Comparison of ENCODE assay signal across 16 cellular contexts in genomic region chr16:55834044-55834443, GRCh38. TPM values are rescaled to one million over a fixed set of nuclear protein-coding genes. Genes with fewer than 3 reads are reported as not detected.
DNase-seq lines count a peak whose midpoint lies in the region; ATAC-seq and TF ChIP-seq lines count a peak whose summit lies in the region.
"Had no signal": no experiment of that assay in that cellular context is flagged by ENCODE, and none has a peak within 500 bp of the region (broad histone marks: within the 10 kb centered on the region; RNA-seq: fewer than 3 reads in every experiment).

No MANE protein-coding gene starts in this region.

- WGBS in prostate gland = 63% methylated on average over 7 of the region's 7 CpGs

- H3K9me3 ChIP-seq in prostate gland = no peaks in the 10 kb centered on the region
- H3K9me3 ChIP-seq: suprapubic skin had no signal

- H3K4me1 ChIP-seq in prostate gland (replicated peaks) = no peaks in the 10 kb centered on the region

- H3K4me3 ChIP-seq in H7 (ENCODE audit: insufficient read depth, low read depth, low read length) (no peak overlapping the region), prostate gland (no peak overlapping the region)
- H3K4me3 ChIP-seq: suprapubic skin had no signal

- peak; percentile 63 for ATAC-seq in GM19395 (IDR thresholded peaks at IDR 0.05; ENCODE audit: unreplicated experiment)
- peak; percentile 93 for ATAC-seq in HG02852 (IDR thresholded peaks at IDR 0.05; ENCODE audit: unreplicated experiment)
- ATAC-seq in HG03575 (IDR thresholded peaks at IDR 0.05; ENCODE audit: extremely low read depth, insufficient number of reproducible peaks, low FRiP score, unreplicated experiment) = peak; percentile 61

- TF ChIP-seq CTCF in prostate gland (IDR thresholded peaks at IDR 0.05) = no peak

- TF ChIP-seq POLR2A in prostate gland (IDR thresholded peaks at IDR 0.05) = no peak

- DNase-seq in superior temporal gyrus (ENCODE audit: extremely low spot score) (peak; percentile 16), H7 (no peak), prostate gland (ENCODE audit: low spot score) (no peak), AG20443 (ENCODE audit: low spot score) (no peak)
- DNase-seq: activated CD4-positive, alpha-beta T cell treated with anti-CD3 and anti-CD28 coated beads, Interleukin-2, amount 50 U/mL, for 1 hour; caudate nucleus; NCI-H187; SW 1271 had no signal

- H3K27me3 ChIP-seq in H7 (ENCODE audit: control insufficient read depth, insufficient read depth, low read length) (no peaks in the 10 kb centered on the region), prostate gland (replicated peaks; ENCODE audit: insufficient read depth) (no peaks in the 10 kb centered on the region)
- H3K27me3 ChIP-seq: suprapubic skin had no signal

- H3K27ac ChIP-seq in prostate gland = no peak overlapping the region
- H3K27ac ChIP-seq: suprapubic skin had no signal

- no peaks in the 10 kb centered on the region for H3K36me3 ChIP-seq in H7 (replicated peaks; ENCODE audit: control insufficient read depth, insufficient read depth, low read length)
- no peaks in the 10 kb centered on the region for H3K36me3 ChIP-seq in prostate gland
- H3K36me3 ChIP-seq: suprapubic skin had no signal

- intact Hi-C loops in prostate gland (cut with DNase I) = loop anchor here (10.0 kb wide), 1 partner anchor 69 kb away; no protein-coding TSS in a partner anchor

RNA-seq across cellular contexts. Expression of gene CES1, which starts 1.1 kb away (rescaled TPM):
- total RNA-seq in H7 (2014; rRNA removed; shearing (Covaris generic)) = 0.44 TPM in 1 of 2 replicates, not detected in the other
- 10 to 100 TPM; 16.0 to 18.7 TPM for total RNA-seq in prostate gland
- total RNA-seq: epithelial cell of proximal tubule had no signal

RNA-seq across cellular contexts. Expression of gene CES5A, which starts 41.1 kb away (rescaled TPM):
- total RNA-seq in H7 (2014; rRNA removed; shearing (Covaris generic)) = 0.18 TPM in 1 of 2 replicates, not detected in the other
- total RNA-seq in prostate gland = not detected
- total RNA-seq: epithelial cell of proximal tubule, H1, mesothelial cell of epicardium, pulmonary artery endothelial cell had no signal

Comparison
In these comparisons a context has a peak if more than half of its experiments do, and no peak if none do; other contexts are left out.
1. RNA of gene CES1, which starts 1.1 kb away (total RNA-seq): 16.0 to 18.7 TPM in prostate gland; 0.44 TPM in H7; every median in the first group is over 10 times any median in the second.
2. Peak in every context shown above with its lines, with median percentiles within 50 percentile points of each other: ATAC-seq.